ENCODE assay signal across 23 cellular contexts in genomic region chr2:121253674-121254240, GRCh38. TPM values are rescaled to one million over a fixed set of nuclear protein-coding genes. Genes with fewer than 3 reads are reported as not detected.
DNase-seq lines count a peak whose midpoint lies in the region; ATAC-seq, FAIRE-seq and TF ChIP-seq lines count a peak whose summit lies in the region.
"Had no signal": no experiment of that assay in that cellular context is flagged by ENCODE, and none has a peak within 500 bp of the region (broad histone marks: within the 10 kb centered on the region; RNA-seq: fewer than 3 reads in every experiment).

No MANE protein-coding gene starts in this region.

- no peak for FAIRE-seq in kidney (lab: Jason Lieb, UNC)
- FAIRE-seq: A549 had no signal

- peaks cover 16 to 25% of the 10 kb centered on the region in 2 donors for H3K4me1 ChIP-seq in kidney (ENCODE audit: control insufficient read depth in 1 of 2, insufficient read depth in 1 of 2, low read depth in 1 of 2, low read length in 2 of 2)
- H3K4me1 ChIP-seq: A549, BE2C had no signal

- H3K4me1 Mint-ChIP-seq in stimulated activated naive CD8-positive, alpha-beta T cell treated with anti-CD3 and anti-CD28 coated beads, Interleukin-15, amount 100 ng/mL, for 72 hours = no peaks in the 10 kb centered on the region
- H3K4me1 Mint-ChIP-seq: IgD-negative memory B cell had no signal

- H3K9me3 Mint-ChIP-seq in stimulated activated naive CD8-positive, alpha-beta T cell treated with anti-CD3 and anti-CD28 coated beads, Interleukin-15, amount 100 ng/mL, for 72 hours = no peaks in the 10 kb centered on the region
- H3K9me3 Mint-ChIP-seq: H9, HFFc6 had no signal

- H3K9ac ChIP-seq in kidney (ENCODE audit: low read length in 2 of 2) = peak overlapping the region in 1 of 2 donors; percentile 37
- H3K9ac ChIP-seq: SK-N-SH had no signal

- H3K9me3 ChIP-seq in kidney (ENCODE audit: control insufficient read depth in 1 of 2, low read length in 2 of 2) = no peaks in the 10 kb centered on the region
- H3K9me3 ChIP-seq: A549, BE2C, SK-N-SH had no signal

- H3K27me3 Mint-ChIP-seq in stimulated activated naive CD8-positive, alpha-beta T cell treated with anti-CD3 and anti-CD28 coated beads, Interleukin-15, amount 100 ng/mL, for 72 hours = peaks cover 17% of the 10 kb centered on the region

- H3K27ac ChIP-seq in kidney (ENCODE audit: low read depth in 2 of 2, low read length in 2 of 2) (peak overlapping the region; percentile 45 to 55), caudate nucleus (ENCODE audit: low read depth, low read length) (no peak overlapping the region)
- H3K27ac ChIP-seq: A549, PC-9 had no signal

- TF ChIP-seq CTCF in kidney (IDR thresholded peaks at IDR 0.05; ENCODE audit: borderline replicate concordance, extremely low read depth, insufficient read depth) = no peak

- no peak overlapping the region for H3K4me3 ChIP-seq in kidney (ENCODE audit: low read length in 2 of 2)
- H3K4me3 ChIP-seq: A549, PC-9 had no signal

- no peak overlapping the region for H3K4me3 Mint-ChIP-seq in stimulated activated naive CD8-positive, alpha-beta T cell treated with anti-CD3 and anti-CD28 coated beads, Interleukin-15, amount 100 ng/mL, for 72 hours
- H3K4me3 Mint-ChIP-seq: H9, HFFc6, IgD-negative memory B cell had no signal

- DNase-seq in stimulated activated naive CD8-positive, alpha-beta T cell treated with anti-CD3 and anti-CD28 coated beads, Interleukin-15, amount 100 ng/mL, for 72 hours = no peak
- no peak for DNase-seq in stimulated activated naive CD8-positive, alpha-beta T cell treated with anti-CD3 and anti-CD28 coated beads, Interleukin-15, Interleukin-2, amounts not matched to agents 100 U/mL and 50 U/mL, for 24 hours
- DNase-seq in kidney (no peak), sciatic nerve (ENCODE audit: low spot score) (peak; percentile 28), NCI-H748 (lab: John Stamatoyannopoulos, UW; ENCODE audit: unreplicated experiment) (no peak), NCI-H2107 treated with DMSO at 0.1 percent for 48 hours (lab: John Stamatoyannopoulos, UW; ENCODE audit: unreplicated experiment) (no peak), caudate nucleus (lab: John Stamatoyannopoulos, UW) (no peak)
- DNase-seq: BE2C, DMS79 treated with DMSO at 0.1 percent for 48 hours, H9, HFFc6, Karpas-422, NCI-H1694, NCI-H2081, NCI-H2171 treated with DMSO at 0.1 percent for 48 hours, NCI-H446, NCI-H526 treated with DMSO at 0.1 percent for 48 hours, PC-9, RPMI8226, SIG-M5, SK-N-SH had no signal

- H3K36me3 ChIP-seq in kidney (ENCODE audit: control insufficient read depth in 1 of 2, insufficient read depth in 2 of 2, low read length in 2 of 2) = peaks cover 5 to 13% of the 10 kb centered on the region in 2 donors
- H3K36me3 ChIP-seq: BE2C had no signal

- ATAC-seq in stimulated activated naive CD8-positive, alpha-beta T cell treated with anti-CD3 and anti-CD28 coated beads, Interleukin-15, amount 100 ng/mL, for 72 hours = peak; percentile 21
- no peak for ATAC-seq in stimulated activated naive CD8-positive, alpha-beta T cell treated with anti-CD3 and anti-CD28 coated beads, Interleukin-15, Interleukin-2, amounts not matched to agents 100 U/mL and 50 U/mL, for 24 hours
- ATAC-seq in sciatic nerve = no peak
- ATAC-seq: A549 had no signal

- intact Hi-C loops in kidney (cut with DNase I) = no loop called here
- intact Hi-C loops in sciatic nerve (cut with DNase I) = no loop called here

- H3K27ac Mint-ChIP-seq in stimulated activated naive CD8-positive, alpha-beta T cell treated with anti-CD3 and anti-CD28 coated beads, Interleukin-15, amount 100 ng/mL, for 72 hours = no peak overlapping the region
- H3K27ac Mint-ChIP-seq: HFFc6, IgD-negative memory B cell had no signal

RNA-seq across cellular contexts. Expression of gene TFCP2L1, which starts 31.2 kb away (rescaled TPM):
- total RNA-seq in kidney = 172 TPM
- 44.4 TPM for polyA plus RNA-seq in kidney (ENCODE audit: insufficient read depth, low read depth, low replicate concordance)
- 0.27 TPM for total RNA-seq in sciatic nerve
- polyA plus RNA-seq: SK-N-SH had no signal

Comparison
In these comparisons a context has a peak if more than half of its experiments do, and no peak if none do; other contexts are left out.
1. RNA of gene TFCP2L1, which starts 31.2 kb away (total RNA-seq): 172 TPM in kidney (single experiment); 0.27 TPM in sciatic nerve (single experiment); every median in the first group is over 100 times any median in the second.